Comparison of ENCODE assay signal across 1 cellular context in the genomic region with DNA sequence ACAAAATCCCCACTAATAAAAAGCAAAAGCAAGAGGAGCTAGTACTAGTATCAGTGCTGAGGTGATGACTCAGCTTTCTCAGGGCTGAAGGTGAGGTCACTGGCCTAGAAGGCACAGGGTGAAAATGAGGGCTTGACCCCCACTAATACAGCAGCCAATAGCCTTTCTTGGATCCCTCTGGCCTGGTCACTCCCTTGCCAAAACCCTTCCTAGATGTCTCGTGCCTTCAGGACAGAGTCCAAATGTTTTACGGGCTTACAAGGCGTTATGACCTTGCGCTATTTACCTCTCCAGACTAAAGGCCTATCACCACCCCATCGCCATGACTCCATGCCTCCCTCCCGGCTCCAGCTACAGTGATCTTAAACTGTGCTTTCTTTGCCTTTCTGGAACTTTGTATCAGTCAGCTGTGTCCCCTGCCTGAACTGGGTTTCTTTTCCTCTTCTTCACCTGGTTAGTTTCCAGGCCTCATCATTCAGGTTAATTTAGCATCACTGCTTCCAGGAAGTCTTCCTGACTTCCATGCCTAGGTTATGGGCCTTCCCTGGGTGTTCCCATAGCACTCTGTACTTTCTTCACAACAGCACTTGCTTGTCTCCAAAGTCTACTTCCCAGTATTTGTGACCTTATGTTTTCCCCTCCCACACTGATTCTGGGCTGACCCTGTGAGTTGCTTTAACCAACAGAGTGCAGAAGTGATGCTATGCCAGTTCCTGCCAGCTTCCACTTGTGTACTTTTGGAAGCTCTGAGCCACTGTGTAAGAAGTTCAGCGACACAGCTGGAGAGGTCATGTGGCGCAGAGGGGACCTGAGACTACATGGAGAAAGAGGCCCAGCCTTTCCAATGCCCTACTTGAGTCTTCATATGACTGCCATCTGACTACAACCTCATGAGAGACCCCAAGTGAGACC.
TF ChIP-seq lines count a peak whose summit lies in the region.

No MANE protein-coding gene starts in this region.

TF ChIP-seq in K562, 482 proteins besides CTCF, POLR2A, EP300 and RAD21 (continued from another document):
- TF ChIP-seq, protein P1, sequence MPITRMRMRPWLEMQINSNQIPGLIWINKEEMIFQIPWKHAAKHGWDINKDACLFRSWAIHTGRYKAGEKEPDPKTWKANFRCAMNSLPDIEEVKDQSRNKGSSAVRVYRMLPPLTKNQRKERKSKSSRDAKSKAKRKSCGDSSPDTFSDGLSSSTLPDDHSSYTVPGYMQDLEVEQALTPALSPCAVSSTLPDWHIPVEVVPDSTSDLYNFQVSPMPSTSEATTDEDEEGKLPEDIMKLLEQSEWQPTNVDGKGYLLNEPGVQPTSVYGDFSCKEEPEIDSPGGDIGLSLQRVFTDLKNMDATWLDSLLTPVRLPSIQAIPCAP (CRISPR knock-in tag; IDR thresholded peaks at IDR 0.05; ENCODE audit: borderline replicate concordance) = no peak
- no peak for TF ChIP-seq NR2C2 (CRISPR knock-in tag; IDR thresholded peaks at IDR 0.05)
- peak; percentile 86 for TF ChIP-seq NR2C2 (tag; IDR thresholded peaks at IDR 0.05)
- TF ChIP-seq NR2C1 (IDR thresholded peaks at IDR 0.05) = peak; percentile 67
- TF ChIP-seq NR2C1 (tag; IDR thresholded peaks at IDR 0.05) = peak; percentile 82
- peak; percentile 65; the same call in 1 of the 2 replicates for TF ChIP-seq MECOM (CRISPR knock-in tag; IDR thresholded peaks at IDR 0.05)
- peak; percentile 58 for TF ChIP-seq PHF20 (IDR thresholded peaks at IDR 0.05; ENCODE audit: partially characterized antibody)
- TF ChIP-seq HDAC1 (IDR thresholded peaks at IDR 0.05) = 0 out of 4 replicates have a peak, but pooled peaks of 1 of the 2 experiments have one; percentile 40
- TF ChIP-seq MAFK (IDR thresholded peaks at IDR 0.05; ENCODE audit: low read length) = peak; percentile 88
- peak; percentile 91 for TF ChIP-seq JUND (IDR thresholded peaks at IDR 0.05; ENCODE audit: borderline replicate concordance, low read depth, low read length)
- peak; percentile 93; the same call in 2 of the 3 replicates for TF ChIP-seq JUND (tag; IDR thresholded peaks at IDR 0.05; ENCODE audit: borderline replicate concordance, low read depth, low read length)
